1 cellular context compared by ENCODE assay signal in genomic region chr4:75672461-75673026, GRCh38.
TF ChIP-seq lines count a peak whose summit lies in the region.

No MANE protein-coding gene starts in this region.

TF ChIP-seq in HepG2, 621 proteins besides CTCF, POLR2A, EP300 and RAD21 (continued from another document and continues in another):
- TF ChIP-seq ZNF407 (CRISPR knock-in tag; IDR thresholded peaks at IDR 0.05; ENCODE audit: not compliant biosample characterization) (peak; percentile 17), NR2C2 (CRISPR knock-in tag; IDR thresholded peaks at IDR 0.05; ENCODE audit: borderline replicate concordance) (no peak), HNRNPLL (IDR thresholded peaks at IDR 0.05; ENCODE audit: low read depth, low read length, poor library complexity, severe bottlenecking) (peak; percentile 71), ZNF629 (CRISPR knock-in tag; conservative IDR thresholded peaks at IDR 0.05) (no peak), ZC3H4 (CRISPR knock-in tag; IDR thresholded peaks at IDR 0.05; ENCODE audit: borderline replicate concordance) (no peak), HIC2 (CRISPR knock-in tag; IDR thresholded peaks at IDR 0.05; ENCODE audit: low read depth) (no peak), CEBPZ (IDR thresholded peaks at IDR 0.05; ENCODE audit: low read length) (no peak), BCL6 (CRISPR knock-in tag; IDR thresholded peaks at IDR 0.05) (no peak), ZNF781 (CRISPR knock-in tag; IDR thresholded peaks at IDR 0.05; ENCODE audit: borderline replicate concordance, not compliant biosample characterization) (no peak), GZF1 (CRISPR knock-in tag; IDR thresholded peaks at IDR 0.05) (no peak), ZNF598 (CRISPR knock-in tag; IDR thresholded peaks at IDR 0.05; ENCODE audit: borderline replicate concordance) (no peak; the same call in 1 of the 2 replicates), ARNT (IDR thresholded peaks at IDR 0.05) (no peak), TEF (CRISPR knock-in tag; IDR thresholded peaks at IDR 0.05) (no peak), HDAC2 (CRISPR knock-in tag; IDR thresholded peaks at IDR 0.05) (0 out of 2 replicates have a peak, but pooled peaks have one; percentile 12), TBX2 (CRISPR knock-in tag; IDR thresholded peaks at IDR 0.05; ENCODE audit: borderline replicate concordance) (no peak; the same call in 1 of the 2 replicates), YY1 (IDR thresholded peaks at IDR 0.05; ENCODE audit: insufficient read depth, insufficient replicate concordance, low read depth, low read length) (peak; percentile 13), ZBTB26 (CRISPR knock-in tag; IDR thresholded peaks at IDR 0.05; ENCODE audit: borderline replicate concordance) (0 out of 2 replicates have a peak, but pooled peaks have one; percentile 4), CHD2 (IDR thresholded peaks at IDR 0.05; ENCODE audit: low read depth, low read length) (peak; percentile 36; the same call in 1 of the 2 replicates), ZHX1 (CRISPR knock-in tag; IDR thresholded peaks at IDR 0.05; ENCODE audit: low read depth) (0 out of 2 replicates have a peak, but pooled peaks have one; percentile 12), SP4 (CRISPR knock-in tag; IDR thresholded peaks at IDR 0.05) (no peak), TFDP1 (CRISPR knock-in tag; IDR thresholded peaks at IDR 0.05; ENCODE audit: borderline replicate concordance) (no peak), SKIL (CRISPR knock-in tag; IDR thresholded peaks at IDR 0.05; ENCODE audit: borderline replicate concordance) (0 out of 2 replicates have a peak, but pooled peaks have one; percentile 38), THAP11 (CRISPR knock-in tag; IDR thresholded peaks at IDR 0.05) (0 out of 2 replicates have a peak, but pooled peaks have one; percentile 3), ZNF275 (CRISPR knock-in tag; IDR thresholded peaks at IDR 0.05; ENCODE audit: borderline replicate concordance) (peak; percentile 16; the same call in 1 of the 2 replicates), ZNF790 (CRISPR knock-in tag; IDR thresholded peaks at IDR 0.05; ENCODE audit: borderline replicate concordance) (peak; percentile 38; the same call in 1 of the 2 replicates), ZNF382 (CRISPR knock-in tag; IDR thresholded peaks at IDR 0.05; ENCODE audit: borderline replicate concordance) (no peak), ZNF564 (CRISPR knock-in tag; IDR thresholded peaks at IDR 0.05) (0 out of 2 replicates have a peak, but pooled peaks have one; percentile 0), ZFP90 (CRISPR knock-in tag; IDR thresholded peaks at IDR 0.05; ENCODE audit: borderline replicate concordance) (no peak; the same call in 1 of the 2 replicates), ZFY (CRISPR knock-in tag; IDR thresholded peaks at IDR 0.05) (0 out of 2 replicates have a peak, but pooled peaks have one; percentile 17), REL (CRISPR knock-in tag; conservative IDR thresholded peaks at IDR 0.05) (no peak), RBAK (CRISPR knock-in tag; IDR thresholded peaks at IDR 0.05) (no peak), SALL1 (CRISPR knock-in tag; IDR thresholded peaks at IDR 0.05) (peak; percentile 48; the same call in 1 of the 2 replicates)
